In genomic region chr14:82075566-82075965, GRCh38 we compare ENCODE assay signal across 10 cellular contexts.
A peak's percentile ranks its signal among the peaks of the same experiment; 100 is the strongest.
DNase-seq lines count a peak whose midpoint lies in the region; ATAC-seq and TF ChIP-seq lines count a peak whose summit lies in the region.
"Had no signal": no experiment of that assay in that cellular context is flagged by ENCODE, and none has a peak within 500 bp of the region (broad histone marks: within the 10 kb centered on the region; RNA-seq: fewer than 3 reads in every experiment).

No MANE protein-coding gene starts in this region.

- H3K27ac ChIP-seq in HEK293 (ENCODE audit: extremely low read depth, low read depth, low read length): no peak overlapping the region
- H3K27ac ChIP-seq: brain microvascular endothelial cell had no signal

- no peaks in the 10 kb centered on the region for H3K9me3 ChIP-seq in HEK293 (ENCODE audit: control insufficient read depth, insufficient read depth, low read depth, low read length)

- no peaks in the 10 kb centered on the region for H3K4me1 Mint-ChIP-seq in natural killer cell

- no peaks in the 10 kb centered on the region for H3K36me3 ChIP-seq in HEK293 (ENCODE audit: control insufficient read depth in 2 of 2, insufficient read depth in 1 of 2, low read length in 2 of 2)
- H3K36me3 ChIP-seq: brain microvascular endothelial cell had no signal

- H3K4me1 ChIP-seq in HEK293 (ENCODE audit: control insufficient read depth, insufficient read depth, low read length): no peaks in the 10 kb centered on the region

- DNase-seq in Ammon's horn (ENCODE audit: low spot score) (peak; percentile 5), kidney glomerular epithelial cell (lab: John Stamatoyannopoulos, UW) (peak; percentile 21), natural killer cell (no peak), SKM-1 treated with dmso at 0.1 percent for 144 hours (lab: John Stamatoyannopoulos, UW; ENCODE audit: unreplicated experiment) (no peak), NCI-H2029 treated with DMSO at 0.1 percent for 48 hours (lab: John Stamatoyannopoulos, UW) (no peak)
- peak; percentile 1 for DNase-seq in activated CD4-positive, alpha-beta T cell treated with anti-CD3 and anti-CD28 coated beads, Interleukin-2, amount 50 U/mL, for 1 hour
- DNase-seq: brain microvascular endothelial cell, kidney had no signal

- POLR2A ChIA-PET in HEK293 (lab: Yijun Ruan, JAX): no interaction called here

- no peak overlapping the region for H3K4me3 ChIP-seq in HEK293 (ENCODE audit: low read depth, low read length)

- H3K9me3 Mint-ChIP-seq in natural killer cell: peaks cover 9 to 11% of the 10 kb centered on the region in 2 donors

- TF ChIP-seq CTCF in HEK293 (tag by site-specific recombination; IDR thresholded peaks at IDR 0.05): no peak
- TF ChIP-seq CTCF in natural killer cell (IDR thresholded peaks at IDR 0.05): no peak

- H3K27ac Mint-ChIP-seq in natural killer cell: no peak overlapping the region

- no peaks in the 10 kb centered on the region for H3K27me3 Mint-ChIP-seq in natural killer cell (ENCODE audit: low read depth in 2 of 2)

- ATAC-seq in natural killer cell (no peak), GM18498 (IDR thresholded peaks at IDR 0.05; ENCODE audit: unreplicated experiment) (no peak)

- H3K36me3 Mint-ChIP-seq in natural killer cell: peaks cover 10% of the 10 kb centered on the region

- intact Hi-C loops in natural killer cell (cut with micrococcal nuclease): no loop called here

- no peak overlapping the region for H3K4me3 Mint-ChIP-seq in natural killer cell

- CTCF ChIA-PET in HEK293 (lab: Yijun Ruan, JAX): no interaction called here

TF ChIP-seq in HEK293, 187 proteins besides CTCF, POLR2A, EP300 and RAD21:
- TF ChIP-seq ZNF239 (tag by site-specific recombination; IDR thresholded peaks at IDR 0.05) (no peak), ZSCAN18 (tag by site-specific recombination; IDR thresholded peaks at IDR 0.05) (no peak), ZSCAN5A (tag by site-specific recombination; IDR thresholded peaks at IDR 0.05) (no peak), REST (tag by site-specific recombination; IDR thresholded peaks at IDR 0.05) (peak; percentile 94)

Comparison
In these comparisons a context has a peak if more than half of its experiments do, and no peak if none do; other contexts are left out.
1. DNase-seq: peak in Ammon's horn (single experiment), activated CD4-positive, alpha-beta T cell treated with anti-CD3 and anti-CD28 coated beads, Interleukin-2, amount 50 U/mL, for 1 hour (single experiment) and kidney glomerular epithelial cell (single experiment); none in natural killer cell (single experiment), SKM-1 treated with dmso at 0.1 percent for 144 hours (single experiment) and NCI-H2029 treated with DMSO at 0.1 percent for 48 hours (single experiment).